Comparison of ENCODE assay signal across 18 cellular contexts in genomic region chr1:183106166-183106565, GRCh38.
DNase-seq lines count a peak whose midpoint lies in the region; ATAC-seq and TF ChIP-seq lines count a peak whose summit lies in the region.
"Had no signal": no experiment of that assay in that cellular context is flagged by ENCODE, and none has a peak within 500 bp of the region (broad histone marks: within the 10 kb centered on the region; RNA-seq: fewer than 3 reads in every experiment).

No MANE protein-coding gene starts in this region.

- TF ChIP-seq CTCF in fibroblast of mammary gland (conservative IDR thresholded peaks at IDR 0.05; ENCODE audit: control insufficient read depth, insufficient read depth, low read depth, low read length), result no peak
- no peak for TF ChIP-seq CTCF in gastrocnemius medialis (IDR thresholded peaks at IDR 0.05 in 4 of 5, conservative IDR thresholded peaks at IDR 0.05 in 1 of 5)

- H3K36me3 ChIP-seq in adipocyte (ENCODE audit: control insufficient read depth, insufficient read depth, low read length, severe bottlenecking) (peaks cover 78% of the 10 kb centered on the region), gastrocnemius medialis (peaks cover 0 to 7% of the 10 kb centered on the region in 2 donors)

- DNase-seq in EL, result peak; percentile 22
- peak; percentile 71 for DNase-seq in adipocyte (ENCODE audit: low read depth)
- DNase-seq in fibroblast of mammary gland (ENCODE audit: low read depth), result peak; percentile 55
- no peak for DNase-seq in gastrocnemius medialis
- no peak for DNase-seq in hypothalamus (lab: John Stamatoyannopoulos, UW)
- DNase-seq in A172 (ENCODE audit: low spot score), result no peak
- DNase-seq: BE2C; CD4-positive, alpha-beta memory T cell; DMS79 treated with DMSO at 0.1 percent for 48 hours; KBM-7; NCI-H1092 treated with DMSO at 0.1 percent for 48 hours; NCI-H1694; NCI-H69 had no signal

- H3K4me1 ChIP-seq in adipocyte (ENCODE audit: control insufficient read depth, insufficient read depth, low read length), result peaks cover 58% of the 10 kb centered on the region
- H3K4me1 ChIP-seq in gastrocnemius medialis, result peaks cover 65 to 66% of the 10 kb centered on the region in 2 donors
- H3K4me1 ChIP-seq: BE2C had no signal

- H3K27me3 ChIP-seq in adipocyte (replicated peaks; ENCODE audit: control insufficient read depth, insufficient read depth, low read length) (no peaks in the 10 kb centered on the region), gastrocnemius medialis (no peaks in the 10 kb centered on the region)
- H3K27me3 ChIP-seq: BE2C had no signal

- TF ChIP-seq POLR2A in gastrocnemius medialis (IDR thresholded peaks at IDR 0.05), result no peak

- H3K9me3 ChIP-seq in adipocyte (ENCODE audit: control insufficient read depth, low read length) (no peaks in the 10 kb centered on the region), gastrocnemius medialis (no peaks in the 10 kb centered on the region)
- H3K9me3 ChIP-seq: BE2C had no signal

- intact Hi-C loops in gastrocnemius medialis (cut with DNase I; ENCODE audit: low total_unique reads), result loop anchor here (5.0 kb wide), 1 partner anchor 366 kb away; the partner anchor contains the start of gene SMG7

- H3K4me3 ChIP-seq in adipocyte (ENCODE audit: low read length) (no peak overlapping the region), fibroblast of mammary gland (ENCODE audit: control insufficient read depth, low read depth, low read length) (no peak overlapping the region), gastrocnemius medialis (no peak overlapping the region)
- H3K4me3 ChIP-seq: GM23338, SK-N-MC had no signal

- peak overlapping the region; percentile 30 for H3K9ac ChIP-seq in adipocyte (ENCODE audit: low read length)

- ATAC-seq in gastrocnemius medialis, result no peak
- ATAC-seq in GM19023 (IDR thresholded peaks at IDR 0.05; ENCODE audit: unreplicated experiment), result no peak
- no peak for ATAC-seq in GM18498 (IDR thresholded peaks at IDR 0.05; ENCODE audit: unreplicated experiment)
- ATAC-seq: GM23338 had no signal

- peak overlapping the region; percentile 37 to 90 (median 56) for H3K27ac ChIP-seq in gastrocnemius medialis
- H3K27ac ChIP-seq: HL-60, SK-N-MC had no signal

- in situ Hi-C loops in gastrocnemius medialis (cut with MboI; ENCODE audit: low sequenced_read_pairs in 4 of 4), result loop anchor here (25.0 kb wide), 2 partner anchors 144 to 269 kb away; partner anchors contain the start of genes SHCBP1L (in 4 of the 4) and DHX9 (in 1 of the 4)

Comparison
In these comparisons a context has a peak if more than half of its experiments do, and no peak if none do; other contexts are left out.
1. DNase-seq: peak in EL (single experiment), adipocyte (single experiment) and fibroblast of mammary gland (single experiment); none in gastrocnemius medialis (0 of 2), hypothalamus (0 of 51) and A172 (single experiment).